ENCODE assay signal across 12 cellular contexts in the genomic region with DNA sequence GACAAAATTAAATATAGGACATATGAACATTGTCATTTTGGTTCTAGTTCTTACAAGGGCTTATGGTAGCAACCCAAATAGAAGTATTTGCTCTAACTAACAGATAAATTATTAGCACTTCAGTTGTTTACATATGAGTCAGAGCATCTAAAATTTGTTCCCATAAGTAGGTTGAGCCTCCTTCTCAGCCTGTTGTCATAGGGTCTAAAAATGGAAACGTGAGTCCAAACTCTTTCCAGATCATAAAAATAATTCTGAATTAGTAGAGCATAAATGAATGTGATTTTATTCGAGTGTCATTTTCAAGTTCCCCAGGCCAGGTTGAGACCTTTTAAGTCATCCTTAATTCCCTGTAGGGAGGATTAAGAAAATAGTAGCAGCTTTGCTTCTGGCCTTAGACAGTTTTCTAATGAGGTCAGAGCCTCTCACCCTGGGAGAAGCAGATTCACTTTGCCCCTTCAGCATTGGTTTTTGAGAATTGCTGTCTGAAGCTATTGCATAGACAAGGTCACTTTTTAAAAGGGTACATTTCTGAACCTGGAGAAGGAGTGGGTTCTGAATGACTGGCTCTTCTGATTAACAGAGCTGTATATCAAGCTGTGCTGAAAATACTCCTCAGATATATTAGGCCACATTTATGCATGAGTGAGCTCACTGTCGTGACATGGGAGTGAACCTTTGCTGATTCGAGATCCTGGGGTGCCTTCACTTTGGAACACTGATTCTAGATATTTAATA.
DNase-seq lines count a peak whose midpoint lies in the region; ATAC-seq and TF ChIP-seq lines count a peak whose summit lies in the region.
"Had no signal": no experiment of that assay in that cellular context is flagged by ENCODE, and none has a peak within 500 bp of the region (broad histone marks: within the 10 kb centered on the region; RNA-seq: fewer than 3 reads in every experiment).

No MANE protein-coding gene starts in this region.

- H3K23ac ChIP-seq in mesendoderm (ENCODE audit: low read length) = no peak overlapping the region

- H3K4me3 ChIP-seq in mesendoderm (ENCODE audit: low read length) (no peak overlapping the region), upper lobe of left lung (no peak overlapping the region)
- no peak overlapping the region for H3K4me3 ChIP-seq in CD8-positive, alpha-beta memory T cell (ENCODE audit: low read length)

- H2BK15ac ChIP-seq in mesendoderm (replicated peaks; ENCODE audit: low read depth) = no peak overlapping the region

- H3K27me3 ChIP-seq in mesendoderm (ENCODE audit: insufficient read depth, low read length, poor library complexity) = no peaks in the 10 kb centered on the region
- no peaks in the 10 kb centered on the region for H3K27me3 ChIP-seq in upper lobe of left lung
- no peaks in the 10 kb centered on the region for H3K27me3 ChIP-seq in CD8-positive, alpha-beta memory T cell (ENCODE audit: insufficient read depth, low read length, poor library complexity, severe bottlenecking)
- H3K27me3 ChIP-seq in CD4-positive, alpha-beta T cell (ENCODE audit: control insufficient read depth, insufficient read depth, low read length) = no peaks in the 10 kb centered on the region

- no peak overlapping the region for H4K8ac ChIP-seq in mesendoderm (ENCODE audit: low read depth, low read length)

- no peaks in the 10 kb centered on the region for H3K27me3 Mint-ChIP-seq in brain
- H3K27me3 Mint-ChIP-seq in activated CD8-positive, alpha-beta memory T cell treated with anti-CD3 and anti-CD28 coated beads, Interleukin-2, amount 10 ng/mL, durations not matched to agents 7 days and 5 days = peaks cover 14% of the 10 kb centered on the region
- H3K27me3 Mint-ChIP-seq in CD8-positive, alpha-beta memory T cell = peaks cover 8 to 28% of the 10 kb centered on the region in 2 donors
- H3K27me3 Mint-ChIP-seq in CD4-positive, alpha-beta T cell = peaks cover 9% of the 10 kb centered on the region

- H2BK120ac ChIP-seq in mesendoderm (ENCODE audit: low read depth, low read length) = no peak overlapping the region

- peak; percentile 41 for DNase-seq in NCI-H82 (lab: John Stamatoyannopoulos, UW)
- DNase-seq in NCI-H82 treated with DMSO at 0.1 percent for 48 hours (lab: John Stamatoyannopoulos, UW; ENCODE audit: unreplicated experiment) = no peak
- DNase-seq in mesendoderm = no peak
- DNase-seq in upper lobe of left lung = no peak
- no peak for DNase-seq in activated CD8-positive, alpha-beta memory T cell treated with anti-CD3 and anti-CD28 coated beads, Interleukin-2, amount 10 ng/mL, durations not matched to agents 7 days and 5 days
- no peak for DNase-seq in CD8-positive, alpha-beta memory T cell
- no peak for DNase-seq in CD4-positive, alpha-beta T cell
- DNase-seq: activated CD4-positive, alpha-beta T cell treated with anti-CD3 and anti-CD28 coated beads for 4 hours; activated naive CD4-positive, alpha-beta T cell treated with anti-CD3 and anti-CD28 coated beads for 36 hours; effector CD8-positive, alpha-beta T cell; NCI-H187 had no signal

- H3K79me1 ChIP-seq in mesendoderm (ENCODE audit: low read length) = no peaks in the 10 kb centered on the region

- intact Hi-C loops in CD4-positive, alpha-beta T cell (cut with DNase I, micrococcal nuclease) = loop anchor here in 1 of 2 experiments (10.0 kb wide), 1 partner anchor 286 kb away; no protein-coding TSS in a partner anchor

- TF ChIP-seq CTCF in brain (conservative IDR thresholded peaks at IDR 0.05) (no peak), upper lobe of left lung (IDR thresholded peaks at IDR 0.05) (no peak)
- no peak for TF ChIP-seq CTCF in CD4-positive, alpha-beta T cell (IDR thresholded peaks at IDR 0.05)

- H3K4me3 Mint-ChIP-seq in brain = no peak overlapping the region
- H3K4me3 Mint-ChIP-seq in activated CD8-positive, alpha-beta memory T cell treated with anti-CD3 and anti-CD28 coated beads, Interleukin-2, amount 10 ng/mL, durations not matched to agents 7 days and 5 days = no peak overlapping the region
- H3K4me3 Mint-ChIP-seq in CD8-positive, alpha-beta memory T cell = no peak overlapping the region
- H3K4me3 Mint-ChIP-seq in CD4-positive, alpha-beta T cell = no peak overlapping the region
- H3K4me3 Mint-ChIP-seq: activated naive CD4-positive, alpha-beta T cell treated with anti-CD3 and anti-CD28 coated beads for 36 hours had no signal

- H4K5ac ChIP-seq in mesendoderm (ENCODE audit: low read length) = no peak overlapping the region

- POLR2A ChIA-PET in CD8-positive, alpha-beta memory T cell (lab: Charles Lee) = no interaction called here
- POLR2A ChIA-PET in CD4-positive, alpha-beta T cell (lab: Charles Lee) = no interaction called here

- H3K27ac Mint-ChIP-seq in brain = peak overlapping the region in 3 of 5 experiments; percentile 38 to 80 (median 66)
- no peak overlapping the region for H3K27ac Mint-ChIP-seq in activated CD8-positive, alpha-beta memory T cell treated with anti-CD3 and anti-CD28 coated beads, Interleukin-2, amount 10 ng/mL, durations not matched to agents 7 days and 5 days
- H3K27ac Mint-ChIP-seq in CD8-positive, alpha-beta memory T cell = no peak overlapping the region
- H3K27ac Mint-ChIP-seq in CD4-positive, alpha-beta T cell = no peak overlapping the region
- H3K27ac Mint-ChIP-seq: activated naive CD4-positive, alpha-beta T cell treated with anti-CD3 and anti-CD28 coated beads for 36 hours had no signal

- no peak for TF ChIP-seq POLR2A in upper lobe of left lung (IDR thresholded peaks at IDR 0.05)

- no peak overlapping the region for H3K4me2 ChIP-seq in mesendoderm (ENCODE audit: low read length)

- H3K79me2 ChIP-seq in mesendoderm (ENCODE audit: control insufficient read depth, insufficient read depth, low read length) = peaks cover under 1% of the 10 kb centered on the region

- H2BK5ac ChIP-seq in mesendoderm (ENCODE audit: low read length) = no peak overlapping the region

- no peaks in the 10 kb centered on the region for H3K36me3 ChIP-seq in mesendoderm (ENCODE audit: control insufficient read depth, insufficient read depth, low read length)
- no peaks in the 10 kb centered on the region for H3K36me3 ChIP-seq in upper lobe of left lung
- no peaks in the 10 kb centered on the region for H3K36me3 ChIP-seq in CD8-positive, alpha-beta memory T cell (ENCODE audit: insufficient read depth, low read length)

- H3K9me3 Mint-ChIP-seq in brain = no peaks in the 10 kb centered on the region
- H3K9me3 Mint-ChIP-seq in activated CD8-positive, alpha-beta memory T cell treated with anti-CD3 and anti-CD28 coated beads, Interleukin-2, amount 10 ng/mL, durations not matched to agents 7 days and 5 days (ENCODE audit: low read depth) = no peaks in the 10 kb centered on the region
- peaks cover 0 to 5% (median 0%) of the 10 kb centered on the region in 5 donors for H3K9me3 Mint-ChIP-seq in CD8-positive, alpha-beta memory T cell
- H3K9me3 Mint-ChIP-seq in CD4-positive, alpha-beta T cell = no peaks in the 10 kb centered on the region
- H3K9me3 Mint-ChIP-seq: activated naive CD4-positive, alpha-beta T cell treated with anti-CD3 and anti-CD28 coated beads for 36 hours had no signal

- no CpG with 5 or more reads among the region's 4 CpGs for WGBS in mesendoderm (ENCODE audit: extremely low coverage, insufficient coverage, low lambda C conversion rate)
- 51 to 58% methylated on average over 4 of the region's 4 CpGs for WGBS in upper lobe of left lung, 2 donors

- CTCF ChIA-PET in activated CD8-positive, alpha-beta memory T cell treated with anti-CD3 and anti-CD28 coated beads, Interleukin-2, amount 10 ng/mL, durations not matched to agents 7 days and 5 days (lab: Charles Lee) = no interaction called here
- CTCF ChIA-PET in CD8-positive, alpha-beta memory T cell (lab: Charles Lee) = no interaction called here
- CTCF ChIA-PET in CD4-positive, alpha-beta T cell (lab: Charles Lee) = no interaction called here

- H3K4me1 Mint-ChIP-seq in brain = peaks cover 59% of the 10 kb centered on the region
- H3K4me1 Mint-ChIP-seq in activated CD8-positive, alpha-beta memory T cell treated with anti-CD3 and anti-CD28 coated beads, Interleukin-2, amount 10 ng/mL, durations not matched to agents 7 days and 5 days = peaks cover 2% of the 10 kb centered on the region
- H3K4me1 Mint-ChIP-seq in CD8-positive, alpha-beta memory T cell = peaks cover 3 to 4% (median 3%) of the 10 kb centered on the region in 3 donors
- H3K4me1 Mint-ChIP-seq in CD4-positive, alpha-beta T cell (ENCODE audit: low read depth) = peaks cover 4% of the 10 kb centered on the region

- peak overlapping the region; percentile 47 for H3K18ac ChIP-seq in mesendoderm (ENCODE audit: low read length)

- no peak for ATAC-seq in upper lobe of left lung (ENCODE audit: low FRiP score in 2 of 2)
- no peak for ATAC-seq in activated CD8-positive, alpha-beta memory T cell treated with anti-CD3 and anti-CD28 coated beads, Interleukin-2, amount 10 ng/mL, durations not matched to agents 7 days and 5 days
- no peak for ATAC-seq in CD4-positive, alpha-beta T cell (ENCODE audit: poor library complexity)

- no peak overlapping the region for H3K56ac ChIP-seq in mesendoderm (ENCODE audit: low read length)

- H2AK5ac ChIP-seq in mesendoderm (ENCODE audit: low read length) = no peak overlapping the region

- H3K4ac ChIP-seq in mesendoderm (ENCODE audit: low read depth, low read length) = peak overlapping the region; percentile 36

- H3K4me1 ChIP-seq in mesendoderm (ENCODE audit: control insufficient read depth, low read depth, low read length) (no peaks in the 10 kb centered on the region), upper lobe of left lung (peaks cover 1 to 16% (median 15%) of the 10 kb centered on the region in 4 donors)
- H3K4me1 ChIP-seq in CD8-positive, alpha-beta memory T cell (ENCODE audit: insufficient read depth, low read length) = peaks cover under 1% of the 10 kb centered on the region

- H3K27ac ChIP-seq in mesendoderm (ENCODE audit: low read depth, low read length) (no peak overlapping the region), upper lobe of left lung (peak overlapping the region; percentile 21 to 43 (median 31))
- no peak overlapping the region for H3K27ac ChIP-seq in CD8-positive, alpha-beta memory T cell (ENCODE audit: low read depth, low read length)
- H3K27ac ChIP-seq in CD4-positive, alpha-beta T cell (ENCODE audit: low read depth, low read length) = no peak overlapping the region

- no peaks in the 10 kb centered on the region for H3K9me3 ChIP-seq in upper lobe of left lung
- H3K9me3 ChIP-seq in CD8-positive, alpha-beta memory T cell (ENCODE audit: low read length) = no peaks in the 10 kb centered on the region
- H3K9me3 ChIP-seq in CD4-positive, alpha-beta T cell (ENCODE audit: control insufficient read depth, low read length) = no peaks in the 10 kb centered on the region

- TF ChIP-seq EP300 in upper lobe of left lung (IDR thresholded peaks at IDR 0.05) = no peak

- peaks cover 4% of the 10 kb centered on the region for H3K36me3 Mint-ChIP-seq in brain
- H3K36me3 Mint-ChIP-seq in activated CD8-positive, alpha-beta memory T cell treated with anti-CD3 and anti-CD28 coated beads, Interleukin-2, amount 10 ng/mL, durations not matched to agents 7 days and 5 days = no peaks in the 10 kb centered on the region
- H3K36me3 Mint-ChIP-seq in CD8-positive, alpha-beta memory T cell = no peaks in the 10 kb centered on the region
- no peaks in the 10 kb centered on the region for H3K36me3 Mint-ChIP-seq in CD4-positive, alpha-beta T cell (ENCODE audit: low read depth)

- H3K9ac ChIP-seq in mesendoderm (ENCODE audit: low read length) = no peak overlapping the region

Comparison
In these comparisons a context has a peak if more than half of its experiments do, and no peak if none do; other contexts are left out.
1. H3K27ac Mint-ChIP-seq: peak in brain (3 of 5); none in activated CD8-positive, alpha-beta memory T cell treated with anti-CD3 and anti-CD28 coated beads, Interleukin-2, amount 10 ng/mL, durations not matched to agents 7 days and 5 days (single experiment), CD8-positive, alpha-beta memory T cell (0 of 8) and CD4-positive, alpha-beta T cell (single experiment).
2. H3K27ac ChIP-seq: peak in upper lobe of left lung (4 of 4); none in mesendoderm (single experiment), CD8-positive, alpha-beta memory T cell (single experiment) and CD4-positive, alpha-beta T cell (single experiment).